16 cellular contexts compared by ENCODE assay signal in the genomic region with DNA sequence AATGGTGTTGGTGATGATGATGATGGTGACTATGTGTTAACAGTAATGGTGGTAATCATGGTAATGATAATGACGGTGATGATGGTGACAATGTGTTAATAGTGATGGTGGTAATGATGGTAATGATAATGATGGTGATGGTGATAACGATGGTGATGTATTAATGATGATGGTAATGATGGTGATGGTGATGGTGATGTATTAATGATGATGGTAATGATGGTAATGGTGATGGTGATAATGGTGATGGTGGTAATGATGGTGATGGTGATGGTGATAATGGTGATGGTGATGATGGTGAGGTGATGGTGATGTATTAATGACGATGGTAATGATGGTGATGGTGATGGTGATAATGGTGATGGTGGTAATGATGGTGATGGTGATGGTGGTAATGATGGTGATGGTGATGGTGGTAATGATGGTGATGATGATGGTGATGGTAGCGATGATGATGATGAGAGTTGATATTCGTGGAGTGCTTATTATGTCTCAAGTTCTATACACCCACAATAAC.
DNase-seq lines count a peak whose midpoint lies in the region; ATAC-seq, FAIRE-seq and TF ChIP-seq lines count a peak whose summit lies in the region.
"Had no signal": no experiment of that assay in that cellular context is flagged by ENCODE, and none has a peak within 500 bp of the region (broad histone marks: within the 10 kb centered on the region; RNA-seq: fewer than 3 reads in every experiment).

No MANE protein-coding gene starts in this region.

- H3K79me2 ChIP-seq in GM12878 (ENCODE audit: control insufficient read depth, insufficient read depth, low read length), result no peaks in the 10 kb centered on the region

- H3K9me3 ChIP-seq in HEK293 (ENCODE audit: control insufficient read depth, insufficient read depth, low read depth, low read length) (no peaks in the 10 kb centered on the region; the same call in 1 of the 2 replicates), GM12878 (replicated peaks; ENCODE audit: control insufficient read depth, insufficient read depth, low read length) (no peaks in the 10 kb centered on the region)

- SMC1A ChIA-PET in GM12878 (lab: Charles Lee; ENCODE audit: uncharacterized antibody, unreplicated experiment), result no interaction called here

- BruUV-seq in GM12878 (replicated peaks; lab: Mats Ljungman, UMichigan), result no TSS peak

- no peak overlapping the region for H3K4me2 ChIP-seq in GM12878 (ENCODE audit: control insufficient read depth, insufficient read depth)
- H3K4me2 ChIP-seq: BLaER1, GM23338 had no signal

- H4K20me1 ChIP-seq in GM12878 (ENCODE audit: control insufficient read depth, insufficient read depth), result no peaks in the 10 kb centered on the region
- H4K20me1 ChIP-seq: BLaER1 had no signal

- H3K4me1 ChIP-seq in HEK293 (ENCODE audit: control insufficient read depth, insufficient read depth, low read length), result peaks cover 9% of the 10 kb centered on the region
- H3K4me1 ChIP-seq in GM12878 (ENCODE audit: control insufficient read depth, insufficient read depth, low read length), result no peaks in the 10 kb centered on the region
- H3K4me1 ChIP-seq: BLaER1 had no signal

- intact Hi-C loops in GM12878 (cut with micrococcal nuclease; ENCODE audit: unreplicated experiment), result loop anchor here (1.0 kb wide), 2 partner anchors 262 to 1234 kb away; no protein-coding TSS in a partner anchor
- intact Hi-C loops in activated naive CD4-positive, alpha-beta T cell treated with anti-CD3 and anti-CD28 coated beads for 36 hours (cut with micrococcal nuclease), result loop anchor here (1.0 to 5.0 kb wide), 2 partner anchors 259 to 1234 kb away; no protein-coding TSS in a partner anchor
- intact Hi-C loops in left cardiac atrium (cut with DNase I), result no loop called here

- 9% methylated on average over 5 of the region's 5 CpGs for WGBS in GM12878 (ENCODE audit: insufficient coverage, insufficient replicate concordance, low lambda C conversion rate, missing lambda C conversion rate)

- H3K27ac ChIP-seq in HEK293 (ENCODE audit: extremely low read depth, low read depth, low read length) (no peak overlapping the region), GM12878 (ENCODE audit: control insufficient read depth, insufficient read depth) (no peak overlapping the region)
- H3K27ac ChIP-seq: BLaER1 had no signal

- DNase-seq in D721Med (ENCODE audit: insufficient read length, low spot score) (no peak), GM12878 (ENCODE audit: low read depth, low spot score) (no peak), urothelium cell line (ENCODE audit: low spot score) (no peak), left cardiac atrium (no peak)
- no peak for DNase-seq in activated naive CD4-positive, alpha-beta T cell treated with anti-CD3 and anti-CD28 coated beads for 36 hours
- DNase-seq in stimulated activated naive CD4-positive, alpha-beta T cell treated with Interleukin-2 at 50 U/mL for 16 hours (lab: John Stamatoyannopoulos, UW), result no peak
- DNase-seq: 8988T; CD4-positive, alpha-beta memory T cell; DMS79 treated with DMSO at 0.1 percent for 48 hours; GF-D8; H7 had no signal

- no peak for TF ChIP-seq EP300 in GM12878 (IDR thresholded peaks at IDR 0.05; ENCODE audit: borderline replicate concordance in 1 of 2, control insufficient read depth in 1 of 2, low read depth in 2 of 2, low read length in 2 of 2)

- no peak for TF ChIP-seq RAD21 in GM12878 (IDR thresholded peaks at IDR 0.05; ENCODE audit: insufficient read depth, low read depth, low read length)

- TF ChIP-seq POLR2A in GM12878 (IDR thresholded peaks at IDR 0.05; ENCODE audit: low read depth, low read length), result no peak

- no peaks in the 10 kb centered on the region for H3K36me3 ChIP-seq in HEK293 (ENCODE audit: control insufficient read depth in 2 of 2, insufficient read depth in 1 of 2, low read length in 2 of 2)
- no peaks in the 10 kb centered on the region for H3K36me3 ChIP-seq in GM12878 (ENCODE audit: control insufficient read depth in 2 of 2, insufficient read depth in 2 of 2, low read length in 1 of 2)
- H3K36me3 ChIP-seq: BLaER1 had no signal

- in situ Hi-C loops in GM12878 (cut with MboI), result no loop called here

- TF ChIP-seq CTCF in D721Med (IDR thresholded peaks at IDR 0.05; ENCODE audit: insufficient read depth, missing control alignments) (no peak), HEK293 (tag by site-specific recombination; IDR thresholded peaks at IDR 0.05) (no peak), GM12878 (IDR thresholded peaks at IDR 0.05 in 2 of 3, conservative IDR thresholded peaks at IDR 0.05 in 1 of 3; ENCODE audit: control insufficient read depth in 2 of 3, extremely low read depth in 1 of 3, insufficient read depth in 1 of 3, low read depth in 3 of 3, low read length in 3 of 3) (no peak)

- H3K36me3 Mint-ChIP-seq in activated naive CD4-positive, alpha-beta T cell treated with anti-CD3 and anti-CD28 coated beads for 36 hours (ENCODE audit: low read depth), result no peaks in the 10 kb centered on the region
- H3K36me3 Mint-ChIP-seq: CD14-positive monocyte; CD4-positive, alpha-beta memory T cell had no signal

- H3K27me3 Mint-ChIP-seq in activated naive CD4-positive, alpha-beta T cell treated with anti-CD3 and anti-CD28 coated beads for 36 hours (ENCODE audit: low read depth), result peaks cover 4% of the 10 kb centered on the region

- RAD21 ChIA-PET in GM12878 (lab: Charles Lee; ENCODE audit: unreplicated experiment), result no interaction called here

- H3K4me3 Mint-ChIP-seq in activated naive CD4-positive, alpha-beta T cell treated with anti-CD3 and anti-CD28 coated beads for 36 hours, result no peak overlapping the region
- H3K4me3 Mint-ChIP-seq: CD14-positive monocyte; CD4-positive, alpha-beta memory T cell; GM23338 had no signal

- H3K9me3 Mint-ChIP-seq in activated naive CD4-positive, alpha-beta T cell treated with anti-CD3 and anti-CD28 coated beads for 36 hours, result no peaks in the 10 kb centered on the region

- H3K9ac ChIP-seq in GM12878 (ENCODE audit: control insufficient read depth, insufficient read depth, low read length), result no peak overlapping the region
- H3K9ac ChIP-seq: BLaER1 had no signal

- H3K4me1 Mint-ChIP-seq in activated naive CD4-positive, alpha-beta T cell treated with anti-CD3 and anti-CD28 coated beads for 36 hours (ENCODE audit: low read depth), result no peaks in the 10 kb centered on the region
- H3K4me1 Mint-ChIP-seq: CD14-positive monocyte; CD4-positive, alpha-beta memory T cell; GM23338 had no signal

- FAIRE-seq in D721Med (lab: Jason Lieb, UNC), result peak; percentile 79
- FAIRE-seq in GM12878 (lab: Jason Lieb, UNC), result peak; percentile 41
- FAIRE-seq in urothelium cell line (lab: Jason Lieb, UNC), result peak; percentile 100
- FAIRE-seq: GM18507 had no signal

- H3K4me3 ChIP-seq in HEK293 (ENCODE audit: low read depth, low read length), result no peak overlapping the region
- no peak overlapping the region for H3K4me3 ChIP-seq in GM12878
- H3K4me3 ChIP-seq: BLaER1, GM23338 had no signal

- H3K27ac Mint-ChIP-seq in activated naive CD4-positive, alpha-beta T cell treated with anti-CD3 and anti-CD28 coated beads for 36 hours, result no peak overlapping the region
- H3K27ac Mint-ChIP-seq: CD14-positive monocyte; CD4-positive, alpha-beta memory T cell; GM23338 had no signal

- no peak overlapping the region for H2AFZ ChIP-seq in GM12878 (ENCODE audit: control insufficient read depth, low read depth, low read length)
- H2AFZ ChIP-seq: GM23338 had no signal

- H3K27me3 ChIP-seq in GM12878 (replicated peaks in 1 of 2; ENCODE audit: control insufficient read depth in 2 of 2, insufficient read depth in 2 of 2, low read length in 1 of 2), result 0 out of 4 replicates have a peak, but pooled peaks cover 0 to 3% of the 10 kb centered on the region in 2 experiments
- H3K27me3 ChIP-seq: BLaER1 had no signal

- CTCF ChIA-PET in HEK293 (lab: Yijun Ruan, JAX) (interaction anchor here (0.6 to 0.8 kb wide), 3 partner anchors 184 to 575 kb away, joined by 3 to 4 read pairs (median 3); no protein-coding TSS in a partner anchor), GM12878 (lab: Yijun Ruan, JAX) (no interaction called here)
- CTCF ChIA-PET in activated naive CD4-positive, alpha-beta T cell treated with anti-CD3 and anti-CD28 coated beads for 36 hours (lab: Charles Lee), result no interaction called here

- no peak for ATAC-seq in GM12878
- no peak for ATAC-seq in left cardiac atrium
- ATAC-seq: GM23338 had no signal

- POLR2A ChIA-PET in HEK293 (lab: Yijun Ruan, JAX) (no interaction called here), GM12878 (lab: Charles Lee) (no interaction called here)

TF ChIP-seq in HEK293, 187 proteins besides CTCF, POLR2A, EP300 and RAD21 (continues in another document):
- TF ChIP-seq ZNF513 (tag by site-specific recombination; IDR thresholded peaks at IDR 0.05) (peak; percentile 80), ZBTB20 (tag by site-specific recombination; IDR thresholded peaks at IDR 0.05) (peak; percentile 12; the same call in 1 of the 2 replicates), ZNF239 (tag by site-specific recombination; IDR thresholded peaks at IDR 0.05) (0 out of 2 replicates have a peak, but pooled peaks have one; percentile 20)

TF ChIP-seq in GM12878, 131 proteins besides CTCF, POLR2A, EP300 and RAD21 (continues in another document):
- TF ChIP-seq BCL3 (IDR thresholded peaks at IDR 0.05; ENCODE audit: borderline replicate concordance, insufficient read depth, low read depth, low read length, poor library complexity, severe bottlenecking) (no peak), WRNIP1 (IDR thresholded peaks at IDR 0.05; ENCODE audit: borderline replicate concordance, low read depth, low read length) (no peak), BCL11A (IDR thresholded peaks at IDR 0.05; ENCODE audit: low read depth, low read length) (no peak), FOS (IDR thresholded peaks at IDR 0.05; ENCODE audit: borderline replicate concordance, extremely low read depth, insufficient read length) (no peak), PAX5 (IDR thresholded peaks at IDR 0.05; ENCODE audit: borderline replicate concordance, low read depth, low read length) (no peak)

Comparison
In these comparisons a context has a peak if more than half of its experiments do, and no peak if none do; other contexts are left out.
1. intact Hi-C loops: an anchor here in GM12878 (1.0 kb wide) and activated naive CD4-positive, alpha-beta T cell treated with anti-CD3 and anti-CD28 coated beads for 36 hours (1.0 to 5.0 kb wide); none called in left cardiac atrium.